ENCODE assay signal across 14 cellular contexts in the genomic region with DNA sequence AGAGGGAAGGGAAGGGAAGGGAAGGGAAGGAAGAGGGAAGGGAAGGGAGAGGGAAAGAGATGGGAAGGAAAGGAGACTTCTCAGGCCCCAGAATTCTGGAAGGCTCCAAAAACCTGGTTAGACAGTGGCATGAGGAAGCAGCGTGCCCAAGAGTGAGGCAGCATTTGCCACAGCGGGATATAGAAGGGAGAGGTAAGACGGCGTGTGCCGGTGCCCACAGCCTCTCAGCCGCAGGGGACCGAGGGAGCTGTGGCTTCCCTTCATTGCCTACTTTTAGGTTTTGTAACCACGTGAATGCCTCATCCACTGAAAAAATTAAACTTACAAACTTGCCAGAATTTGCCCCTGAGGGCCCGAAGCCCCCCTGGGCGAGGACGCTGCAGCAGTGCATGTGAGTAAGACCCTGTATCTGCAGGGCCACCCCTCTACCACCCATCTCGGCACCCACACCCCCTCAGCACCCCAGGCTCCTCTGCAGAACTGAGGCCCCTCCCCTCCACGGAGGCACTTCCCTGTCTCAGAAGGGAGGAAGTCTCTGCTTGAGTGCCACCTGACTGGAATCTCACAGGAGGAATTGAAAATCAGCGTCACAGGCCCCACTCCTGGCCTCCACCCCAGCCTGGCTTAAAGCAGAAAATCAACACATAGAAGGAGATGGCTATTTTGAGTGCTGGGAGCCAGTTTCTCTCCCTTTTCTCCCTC. TPM values are rescaled to one million over a fixed set of nuclear protein-coding genes. Genes with fewer than 3 reads are reported as not detected.
DNase-seq lines count a peak whose midpoint lies in the region; ATAC-seq, FAIRE-seq and TF ChIP-seq lines count a peak whose summit lies in the region.
"Had no signal": no experiment of that assay in that cellular context is flagged by ENCODE, and none has a peak within 500 bp of the region (broad histone marks: within the 10 kb centered on the region; RNA-seq: fewer than 3 reads in every experiment).

No MANE protein-coding gene starts in this region.

- 70 to 79% methylated on average over 12 to 14 of the region's 14 CpGs for WGBS in body of pancreas, 2 donors

- H3K4me3 Mint-ChIP-seq in activated T-helper 1 cell treated with anti-CD3 and anti-CD28 coated beads, Interleukin-12 subunit alpha, Interleukin-12 subunit beta, Interleukin-2, Interleukin-4 antibody, amounts not matched to agents 30 ng/mL and 10 ng/mL and 1 ng/mL, durations not matched to agents 14 hours and 24 hours and 36 hours = no peak overlapping the region
- H3K4me3 Mint-ChIP-seq: activated T-cell treated with anti-CD3 and anti-CD28 coated beads, Interleukin-2, amount 50 U/mL, for 24 hours had no signal

- TF ChIP-seq POLR2A in body of pancreas (IDR thresholded peaks at IDR 0.05) = no peak

- H3K4me1 ChIP-seq in body of pancreas (peaks cover 14% of the 10 kb centered on the region), left lung (peaks cover 12 to 27% of the 10 kb centered on the region in 2 donors)

- no peaks in the 10 kb centered on the region for H3K27me3 ChIP-seq in body of pancreas
- H3K27me3 ChIP-seq in left lung = no peaks in the 10 kb centered on the region
- H3K27me3 ChIP-seq: vagina had no signal

- H3K4me1 Mint-ChIP-seq in activated T-helper 1 cell treated with anti-CD3 and anti-CD28 coated beads, Interleukin-12 subunit alpha, Interleukin-12 subunit beta, Interleukin-2, Interleukin-4 antibody, amounts not matched to agents 30 ng/mL and 10 ng/mL and 1 ng/mL, durations not matched to agents 14 hours and 24 hours and 36 hours (ENCODE audit: low read depth) = no peaks in the 10 kb centered on the region

- no peak overlapping the region for H3K27ac Mint-ChIP-seq in activated T-helper 1 cell treated with anti-CD3 and anti-CD28 coated beads, Interleukin-12 subunit alpha, Interleukin-12 subunit beta, Interleukin-2, Interleukin-4 antibody, amounts not matched to agents 30 ng/mL and 10 ng/mL and 1 ng/mL, durations not matched to agents 14 hours and 24 hours and 36 hours
- H3K27ac Mint-ChIP-seq: activated T-cell treated with anti-CD3 and anti-CD28 coated beads, Interleukin-2, amount 50 U/mL, for 24 hours had no signal

- FAIRE-seq in HTR-8/SVneo (lab: Jason Lieb, UNC) = peak; percentile 28
- FAIRE-seq: keratinocyte had no signal

- peaks cover 8% of the 10 kb centered on the region for H3K27me3 Mint-ChIP-seq in activated T-helper 1 cell treated with anti-CD3 and anti-CD28 coated beads, Interleukin-12 subunit alpha, Interleukin-12 subunit beta, Interleukin-2, Interleukin-4 antibody, amounts not matched to agents 30 ng/mL and 10 ng/mL and 1 ng/mL, durations not matched to agents 14 hours and 24 hours and 36 hours (ENCODE audit: insufficient read depth)

- DNase-seq in HTR-8/SVneo (ENCODE audit: insufficient read length, low spot score) (no peak), body of pancreas (peak in 2 of 4 donors; percentile 13 to 42), left lung (peak; percentile 77 to 85), substantia nigra (lab: John Stamatoyannopoulos, UW) (peak in 37 of 49 donors; percentile 10 to 76 (median 50))
- no peak for DNase-seq in activated T-helper 1 cell treated with anti-CD3 and anti-CD28 coated beads, Interleukin-12 subunit alpha, Interleukin-12 subunit beta, Interleukin-2, Interleukin-4 antibody, amounts not matched to agents 30 ng/mL and 10 ng/mL and 1 ng/mL, durations not matched to agents 14 hours and 24 hours and 36 hours (ENCODE audit: low spot score)
- DNase-seq: NCI-H446 treated with DMSO at 0.1 percent for 48 hours had no signal

- ATAC-seq in body of pancreas = peak; percentile 30
- peak; percentile 85 for ATAC-seq in left lung
- ATAC-seq in HG03442 (IDR thresholded peaks at IDR 0.05; ENCODE audit: unreplicated experiment) = no peak
- no peak for ATAC-seq in esophagus mucosa
- no peak for ATAC-seq in GM18517 (IDR thresholded peaks at IDR 0.05; ENCODE audit: unreplicated experiment)
- ATAC-seq: T-cell had no signal

- intact Hi-C loops in body of pancreas (cut with DNase I) = no loop called here
- intact Hi-C loops in left lung (cut with DNase I) = no loop called here
- intact Hi-C loops in activated T-helper 1 cell treated with anti-CD3 and anti-CD28 coated beads, Interleukin-12 subunit alpha, Interleukin-12 subunit beta, Interleukin-2, Interleukin-4 antibody, amounts not matched to agents 30 ng/mL and 10 ng/mL and 1 ng/mL, durations not matched to agents 14 hours and 24 hours and 36 hours (cut with micrococcal nuclease) = no loop called here

- H3K9me3 Mint-ChIP-seq in activated T-helper 1 cell treated with anti-CD3 and anti-CD28 coated beads, Interleukin-12 subunit alpha, Interleukin-12 subunit beta, Interleukin-2, Interleukin-4 antibody, amounts not matched to agents 30 ng/mL and 10 ng/mL and 1 ng/mL, durations not matched to agents 14 hours and 24 hours and 36 hours = no peaks in the 10 kb centered on the region
- H3K9me3 Mint-ChIP-seq: activated T-cell treated with anti-CD3 and anti-CD28 coated beads, Interleukin-2, amount 50 U/mL, for 24 hours; T-cell had no signal

- no peaks in the 10 kb centered on the region for H3K9me3 ChIP-seq in body of pancreas
- no peaks in the 10 kb centered on the region for H3K9me3 ChIP-seq in left lung
- H3K9me3 ChIP-seq: vagina had no signal

- H3K36me3 ChIP-seq in body of pancreas (replicated peaks in 1 of 2; ENCODE audit: insufficient read depth in 1 of 2, low read depth in 2 of 2) = no peaks in the 10 kb centered on the region
- H3K36me3 ChIP-seq in left lung = no peaks in the 10 kb centered on the region
- H3K36me3 ChIP-seq: vagina had no signal

- H3K27ac ChIP-seq in body of pancreas (peak overlapping the region in 3 of 4 donors; percentile 41 to 62 (median 56)), left lung (peak overlapping the region; percentile 77 to 87), substantia nigra (ENCODE audit: low read depth, low read length, poor library complexity, severe bottlenecking) (peak overlapping the region; percentile 58)
- H3K27ac ChIP-seq: vagina had no signal

- H3K4me3 ChIP-seq in body of pancreas (no peak overlapping the region), left lung (no peak overlapping the region)
- H3K4me3 ChIP-seq: vagina had no signal

- H3K36me3 Mint-ChIP-seq in activated T-helper 1 cell treated with anti-CD3 and anti-CD28 coated beads, Interleukin-12 subunit alpha, Interleukin-12 subunit beta, Interleukin-2, Interleukin-4 antibody, amounts not matched to agents 30 ng/mL and 10 ng/mL and 1 ng/mL, durations not matched to agents 14 hours and 24 hours and 36 hours (ENCODE audit: low read depth) = no peaks in the 10 kb centered on the region
- H3K36me3 Mint-ChIP-seq: T-cell had no signal

- no peak for TF ChIP-seq CTCF in body of pancreas (IDR thresholded peaks at IDR 0.05)
- TF ChIP-seq CTCF in left lung (IDR thresholded peaks at IDR 0.05) = no peak

RNA-seq across cellular contexts. Expression of a gene that starts 58.1 kb away (rescaled TPM):
- total RNA-seq in body of pancreas (not detected), left lung (not detected), esophagus mucosa (not detected)
- total RNA-seq in activated T-helper 1 cell treated with anti-CD3 and anti-CD28 coated beads, Interleukin-12 subunit alpha, Interleukin-12 subunit beta, Interleukin-2, Interleukin-4 antibody, amounts not matched to agents 30 ng/mL and 10 ng/mL and 1 ng/mL, durations not matched to agents 14 hours and 24 hours and 36 hours = not detected in 2 replicates
- total RNA-seq: HT1080, T-cell, vagina had no signal

Comparison
In these comparisons a context has a peak if more than half of its experiments do, and no peak if none do; other contexts are left out.
1. DNase-seq: peak in left lung (2 of 2) and substantia nigra (37 of 49); none in HTR-8/SVneo (single experiment) and activated T-helper 1 cell treated with anti-CD3 and anti-CD28 coated beads, Interleukin-12 subunit alpha, Interleukin-12 subunit beta, Interleukin-2, Interleukin-4 antibody, amounts not matched to agents 30 ng/mL and 10 ng/mL and 1 ng/mL, durations not matched to agents 14 hours and 24 hours and 36 hours (single experiment).
2. ATAC-seq: peak in body of pancreas (single experiment) and left lung (single experiment); none in HG03442 (single experiment), esophagus mucosa (single experiment) and GM18517 (single experiment).
3. Peak in every context shown above with its lines, with median percentiles within 50 percentile points of each other: H3K27ac ChIP-seq.